ENCODE assay signal across 23 cellular contexts in genomic region chr4:73527196-73527595, GRCh38. TPM values are rescaled to one million over a fixed set of nuclear protein-coding genes. Genes with fewer than 3 reads are reported as not detected.
DNase-seq lines count a peak whose midpoint lies in the region; ATAC-seq and FAIRE-seq lines count a peak whose summit lies in the region.
"Had no signal": no experiment of that assay in that cellular context is flagged by ENCODE, and none has a peak within 500 bp of the region (broad histone marks: within the 10 kb centered on the region; RNA-seq: fewer than 3 reads in every experiment).

No MANE protein-coding gene starts in this region.

- CTCF ChIA-PET in activated CD4-positive, alpha-beta memory T cell treated with anti-CD3 and anti-CD28 coated beads, Interleukin-2, amount 10 ng/mL, durations not matched to agents 7 days and 5 days (lab: Charles Lee): no interaction called here

- ATAC-seq in GM18867 (IDR thresholded peaks at IDR 0.05; ENCODE audit: unreplicated experiment) (peak; percentile 78), GM21390 (IDR thresholded peaks at IDR 0.05; ENCODE audit: unreplicated experiment) (peak; percentile 80), HG02938 (IDR thresholded peaks at IDR 0.05; ENCODE audit: unreplicated experiment) (peak; percentile 53)
- ATAC-seq: activated CD4-positive, CD25-positive, alpha-beta regulatory T cell treated with anti-CD3 and anti-CD28 coated beads, Interleukin-2, amount 50 U/mL, for 24 hours; body of pancreas; esophagus mucosa; GM23338; mucosa of descending colon; stimulated activated effector memory CD8-positive, alpha-beta T cell treated with anti-CD3 and anti-CD28 coated beads, Interleukin-12 subunit alpha, Interleukin-12 subunit beta, amount 100 ng/mL, for 72 hours; T-cell had no signal

- no peak overlapping the region for H3K4me2 ChIP-seq in Karpas-422 (ENCODE audit: low read depth, low read length, poor library complexity, severe bottlenecking)
- H3K4me2 ChIP-seq: GM23338 had no signal

- H3K27me3 Mint-ChIP-seq in activated CD4-positive, alpha-beta memory T cell treated with anti-CD3 and anti-CD28 coated beads, Interleukin-2, amount 10 ng/mL, durations not matched to agents 7 days and 5 days: peaks cover 4% of the 10 kb centered on the region
- H3K27me3 Mint-ChIP-seq: T-cell had no signal

- POLR2A ChIA-PET in activated CD4-positive, alpha-beta memory T cell treated with anti-CD3 and anti-CD28 coated beads, Interleukin-2, amount 10 ng/mL, durations not matched to agents 7 days and 5 days (lab: Charles Lee): no interaction called here

- H3K4me1 ChIP-seq in Karpas-422 (ENCODE audit: low read length): peaks cover 15% of the 10 kb centered on the region
- H3K4me1 ChIP-seq in small intestine (ENCODE audit: control insufficient read depth in 2 of 2, insufficient read depth in 1 of 2, low read depth in 1 of 2, low read length in 1 of 2): no peaks in the 10 kb centered on the region
- H3K4me1 ChIP-seq: body of pancreas, transverse colon had no signal

- H3K4me3 ChIP-seq in Karpas-422 (ENCODE audit: low read length): no peak overlapping the region
- no peak overlapping the region for H3K4me3 ChIP-seq in small intestine (ENCODE audit: low read depth in 1 of 2, low read length in 2 of 2)
- H3K4me3 ChIP-seq: body of pancreas, GM23338, mucosa of descending colon, transverse colon had no signal

- WGBS in small intestine, 3 donors: 92 to 95% (median 94%) methylated on average over 1 of the region's 1 CpG

- no peaks in the 10 kb centered on the region for H4K20me1 ChIP-seq in Karpas-422 (ENCODE audit: insufficient read depth, low read depth, low read length)

- DNase-seq in Karpas-422: peak; percentile 38
- no peak for DNase-seq in NOMO-1 treated with dmso at 0.1 percent for 144 hours (lab: John Stamatoyannopoulos, UW; ENCODE audit: unreplicated experiment)
- no peak for DNase-seq in small intestine
- DNase-seq in NCI-H345 (lab: John Stamatoyannopoulos, UW): no peak
- DNase-seq in activated CD4-positive, alpha-beta memory T cell treated with anti-CD3 and anti-CD28 coated beads, Interleukin-2, amount 10 ng/mL, durations not matched to agents 7 days and 5 days: no peak
- DNase-seq: activated CD8-positive, alpha-beta memory T cell treated with anti-CD3 and anti-CD28 coated beads, Interleukin-2, amount 50 U/mL, for 4 hours; activated naive CD4-positive, alpha-beta T cell treated with anti-CD3 and anti-CD28 coated beads for 36 hours; body of pancreas; mucosa of descending colon; NCI-H2107; NCI-H82; T-cell; transverse colon had no signal

- no peak overlapping the region for H3K9ac ChIP-seq in Karpas-422 (ENCODE audit: low read length)

- H3K79me2 ChIP-seq in Karpas-422 (ENCODE audit: low read length): no peaks in the 10 kb centered on the region

- H3K9me3 ChIP-seq in Karpas-422 (ENCODE audit: low read length) (no peaks in the 10 kb centered on the region), small intestine (ENCODE audit: control insufficient read depth, low read depth) (no peaks in the 10 kb centered on the region)
- H3K9me3 ChIP-seq: body of pancreas, mucosa of descending colon, transverse colon had no signal

- H3K36me3 Mint-ChIP-seq in activated CD4-positive, alpha-beta memory T cell treated with anti-CD3 and anti-CD28 coated beads, Interleukin-2, amount 10 ng/mL, durations not matched to agents 7 days and 5 days (ENCODE audit: low read depth): no peaks in the 10 kb centered on the region
- H3K36me3 Mint-ChIP-seq: stimulated activated effector memory CD8-positive, alpha-beta T cell treated with anti-CD3 and anti-CD28 coated beads, Interleukin-12 subunit alpha, Interleukin-12 subunit beta, amount 100 ng/mL, for 72 hours; T-cell had no signal

- no peak overlapping the region for H2AFZ ChIP-seq in Karpas-422 (ENCODE audit: low read length)
- H2AFZ ChIP-seq: GM23338 had no signal

- no peak overlapping the region for H3K4me3 Mint-ChIP-seq in activated CD4-positive, alpha-beta memory T cell treated with anti-CD3 and anti-CD28 coated beads, Interleukin-2, amount 10 ng/mL, durations not matched to agents 7 days and 5 days
- H3K4me3 Mint-ChIP-seq: activated naive CD4-positive, alpha-beta T cell treated with anti-CD3 and anti-CD28 coated beads for 36 hours; GM23338; stimulated activated effector memory CD8-positive, alpha-beta T cell treated with anti-CD3 and anti-CD28 coated beads, Interleukin-12 subunit alpha, Interleukin-12 subunit beta, amount 100 ng/mL, for 72 hours; T-cell had no signal

- H3K27ac ChIP-seq in Karpas-422 (ENCODE audit: low read length): no peak overlapping the region
- no peak overlapping the region for H3K27ac ChIP-seq in small intestine (ENCODE audit: low read depth in 1 of 2, low read length in 1 of 2)
- H3K27ac ChIP-seq: body of pancreas, transverse colon had no signal

- no peak overlapping the region for H3K27ac Mint-ChIP-seq in activated CD4-positive, alpha-beta memory T cell treated with anti-CD3 and anti-CD28 coated beads, Interleukin-2, amount 10 ng/mL, durations not matched to agents 7 days and 5 days
- H3K27ac Mint-ChIP-seq: activated naive CD4-positive, alpha-beta T cell treated with anti-CD3 and anti-CD28 coated beads for 36 hours; GM23338; stimulated activated effector memory CD8-positive, alpha-beta T cell treated with anti-CD3 and anti-CD28 coated beads, Interleukin-12 subunit alpha, Interleukin-12 subunit beta, amount 100 ng/mL, for 72 hours; T-cell had no signal

- no peaks in the 10 kb centered on the region for H3K9me3 Mint-ChIP-seq in activated CD4-positive, alpha-beta memory T cell treated with anti-CD3 and anti-CD28 coated beads, Interleukin-2, amount 10 ng/mL, durations not matched to agents 7 days and 5 days
- H3K9me3 Mint-ChIP-seq: activated naive CD4-positive, alpha-beta T cell treated with anti-CD3 and anti-CD28 coated beads for 36 hours; GM23338; stimulated activated effector memory CD8-positive, alpha-beta T cell treated with anti-CD3 and anti-CD28 coated beads, Interleukin-12 subunit alpha, Interleukin-12 subunit beta, amount 100 ng/mL, for 72 hours; T-cell had no signal

- no peak for FAIRE-seq in small intestine (lab: Jason Lieb, UNC)

- H3K27me3 ChIP-seq in Karpas-422 (ENCODE audit: low read length) (no peaks in the 10 kb centered on the region), small intestine (ENCODE audit: control insufficient read depth in 2 of 2, insufficient read depth in 2 of 2, low read length in 2 of 2) (no peaks in the 10 kb centered on the region)
- H3K27me3 ChIP-seq: body of pancreas, transverse colon had no signal

- no peaks in the 10 kb centered on the region for H3K4me1 Mint-ChIP-seq in activated CD4-positive, alpha-beta memory T cell treated with anti-CD3 and anti-CD28 coated beads, Interleukin-2, amount 10 ng/mL, durations not matched to agents 7 days and 5 days
- H3K4me1 Mint-ChIP-seq: GM23338; stimulated activated effector memory CD8-positive, alpha-beta T cell treated with anti-CD3 and anti-CD28 coated beads, Interleukin-12 subunit alpha, Interleukin-12 subunit beta, amount 100 ng/mL, for 72 hours; T-cell had no signal

- H3K9me2 ChIP-seq in Karpas-422 (replicated peaks; ENCODE audit: insufficient read depth, low read length): no peaks in the 10 kb centered on the region

- H3K36me3 ChIP-seq in Karpas-422 (ENCODE audit: insufficient read depth, low read length) (no peaks in the 10 kb centered on the region), small intestine (ENCODE audit: control insufficient read depth in 2 of 2, insufficient read depth in 2 of 2, low read length in 2 of 2) (no peaks in the 10 kb centered on the region)
- H3K36me3 ChIP-seq: transverse colon had no signal

RNA-seq across cellular contexts. Expression of gene AFM, which starts 45.7 kb away (rescaled TPM):
- total RNA-seq in Karpas-422 (2014; rRNA removed; shearing (Covaris generic); ENCODE audit: low replicate concordance): not detected in 2 replicates
- under 1 TPM in 1 of 3 donors, not detected in 2; 0.01 TPM for polyA plus RNA-seq in small intestine
- not detected for total RNA-seq in activated CD4-positive, alpha-beta memory T cell treated with anti-CD3 and anti-CD28 coated beads, Interleukin-2, amount 10 ng/mL, durations not matched to agents 7 days and 5 days
- total RNA-seq: activated naive CD4-positive, alpha-beta T cell treated with anti-CD3 and anti-CD28 coated beads for 36 hours; dermis microvascular lymphatic vessel endothelial cell; esophagus mucosa; GM23338; kidney epithelial cell; mucosa of descending colon; omental fat pad; transverse colon had no signal
- polyA plus RNA-seq: GM23338 had no signal
